ENCODE assay signal across 16 cellular contexts in genomic region chr1:224253721-224254120, GRCh38.
DNase-seq lines count a peak whose midpoint lies in the region; TF ChIP-seq lines count a peak whose summit lies in the region.
"Had no signal": no experiment of that assay in that cellular context is flagged by ENCODE, and none has a peak within 500 bp of the region (broad histone marks: within the 10 kb centered on the region; RNA-seq: fewer than 3 reads in every experiment).

No MANE protein-coding gene starts in this region.

- DNase-seq in AG10803 (ENCODE audit: low read depth) (peak; percentile 26), HEK293T (ENCODE audit: extremely low spot score) (no peak), astrocyte of the hippocampus (ENCODE audit: low read depth, low spot score) (peak; percentile 78), iris pigment epithelial cell (ENCODE audit: low read depth) (peak; percentile 42), GM19240 (ENCODE audit: insufficient read length, low spot score) (no peak), cardiac septum (ENCODE audit: low spot score) (no peak), C1 segment of cervical spinal cord (lab: John Stamatoyannopoulos, UW) (no peak)
- DNase-seq: CD4-positive, alpha-beta memory T cell; DND-41; H7; NCI-H1092; NCI-H2107; NCI-H226; NCI-H526; NK-92 treated with Interleukin-12 subunit alpha and Interleukin-12 subunit beta, amount 100 ng/mL, for 24 hours; PC-3 had no signal

- no peak overlapping the region for H3K4me3 ChIP-seq in AG10803 (ENCODE audit: low read length)

- TF ChIP-seq CTCF in AG10803 (conservative IDR thresholded peaks at IDR 0.05; ENCODE audit: low read length): no peak

- intact Hi-C loops in cardiac septum (cut with DNase I): no loop called here

- CTCF ChIA-PET in HEK293T (lab: Yijun Ruan, JAX): no interaction called here

- POLR2A ChIA-PET in HEK293T (lab: Yijun Ruan, JAX): no interaction called here

TF ChIP-seq in HEK293T, 16 proteins besides CTCF, POLR2A, EP300 and RAD21:
- TF ChIP-seq ARNT (IDR thresholded peaks at IDR 0.05) (no peak), LEF1 (IDR thresholded peaks at IDR 0.05; ENCODE audit: borderline replicate concordance) (no peak), L3MBTL2 (conservative IDR thresholded peaks at IDR 0.05) (no peak), ZNF384 (IDR thresholded peaks at IDR 0.05) (peak; percentile 45; the same call in 1 of the 2 replicates), FOXK2 (IDR thresholded peaks at IDR 0.05) (no peak), ELF4 (IDR thresholded peaks at IDR 0.05) (no peak)

Comparison
In these comparisons a context has a peak if more than half of its experiments do, and no peak if none do; other contexts are left out.
1. DNase-seq: peak in AG10803 (single experiment), astrocyte of the hippocampus (single experiment) and iris pigment epithelial cell (single experiment); none in HEK293T (single experiment), GM19240 (single experiment), cardiac septum (single experiment) and C1 segment of cervical spinal cord (0 of 14).